In the genomic region with DNA sequence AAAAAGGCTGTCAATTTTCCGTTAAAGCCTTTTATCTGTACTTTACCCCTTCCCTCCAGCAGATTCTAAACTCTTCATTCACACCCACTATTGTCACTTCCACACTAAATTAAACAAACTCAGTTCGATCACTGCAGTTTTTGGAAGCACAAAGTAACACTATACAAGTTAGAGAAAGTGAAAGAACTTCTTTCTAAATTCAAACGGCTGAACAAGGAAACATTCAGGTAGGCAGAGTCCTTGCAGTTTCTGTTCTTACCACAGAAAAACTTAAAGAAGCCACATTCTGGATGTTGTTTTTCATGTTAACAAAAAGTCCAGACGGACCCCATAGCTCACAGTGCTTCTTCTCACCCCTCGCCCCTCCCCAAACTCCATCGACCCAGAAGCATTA, we compare ENCODE assay signal across 8 cellular contexts. TPM values are rescaled to one million over a fixed set of nuclear protein-coding genes. Genes with fewer than 3 reads are reported as not detected.
DNase-seq lines count a peak whose midpoint lies in the region; ATAC-seq and TF ChIP-seq lines count a peak whose summit lies in the region.

No MANE protein-coding gene starts in this region.

- peak; percentile 58 for ATAC-seq in GM19452 (IDR thresholded peaks at IDR 0.05; ENCODE audit: unreplicated experiment)
- ATAC-seq in HG03520 (IDR thresholded peaks at IDR 0.05; ENCODE audit: unreplicated experiment), result peak; percentile 63

- H3K4me3 ChIP-seq in BE2C (ENCODE audit: low read depth, low read length), result peak overlapping the region; percentile 57
- peak overlapping the region; percentile 82 for H3K4me3 ChIP-seq in adipocyte (ENCODE audit: low read length)
- H3K4me3 ChIP-seq in subcutaneous abdominal adipose tissue (ENCODE audit: low read depth in 1 of 5, low read length in 5 of 5), result peak overlapping the region; percentile 62 to 86 (median 67)

- H3K9me3 ChIP-seq in BE2C, result no peaks in the 10 kb centered on the region
- no peaks in the 10 kb centered on the region for H3K9me3 ChIP-seq in adipocyte (ENCODE audit: control insufficient read depth, low read length)
- no peaks in the 10 kb centered on the region for H3K9me3 ChIP-seq in subcutaneous abdominal adipose tissue (ENCODE audit: control insufficient read depth in 5 of 5, low read length in 5 of 5)

- no peak for TF ChIP-seq CTCF in BE2C (IDR thresholded peaks at IDR 0.05; ENCODE audit: low read depth, low read length)

- H3K27me3 ChIP-seq in BE2C (no peaks in the 10 kb centered on the region), adipocyte (replicated peaks; ENCODE audit: control insufficient read depth, insufficient read depth, low read length) (no peaks in the 10 kb centered on the region), layer of hippocampus (ENCODE audit: control insufficient read depth, insufficient read depth, low read length) (no peaks in the 10 kb centered on the region), subcutaneous abdominal adipose tissue (ENCODE audit: control insufficient read depth in 5 of 5, insufficient read depth in 4 of 5, low read length in 5 of 5) (no peaks in the 10 kb centered on the region)

- no peaks in the 10 kb centered on the region for H3K4me1 ChIP-seq in BE2C
- H3K4me1 ChIP-seq in adipocyte (ENCODE audit: control insufficient read depth, insufficient read depth, low read length), result peaks cover 31% of the 10 kb centered on the region
- peaks cover 1 to 28% (median 25%) of the 10 kb centered on the region in 5 donors for H3K4me1 ChIP-seq in subcutaneous abdominal adipose tissue (ENCODE audit: control insufficient read depth in 5 of 5, insufficient read depth in 5 of 5, low read length in 5 of 5)

- no peak for DNase-seq in BE2C
- DNase-seq in adipocyte (ENCODE audit: low read depth), result peak; percentile 42
- no peak for DNase-seq in SKM-1 treated with dmso at 0.1 percent for 144 hours (lab: John Stamatoyannopoulos, UW; ENCODE audit: unreplicated experiment)
- no peak for DNase-seq in activated CD4-positive, alpha-beta T cell treated with anti-CD3 and anti-CD28 coated beads for 1 hour

- H3K27ac ChIP-seq in layer of hippocampus (ENCODE audit: low read depth, low read length) (peak overlapping the region; percentile 76), subcutaneous abdominal adipose tissue (ENCODE audit: low read depth, low read length) (peak overlapping the region; percentile 94)

- no peaks in the 10 kb centered on the region for H3K36me3 ChIP-seq in BE2C
- no peaks in the 10 kb centered on the region for H3K36me3 ChIP-seq in adipocyte (ENCODE audit: control insufficient read depth, insufficient read depth, low read length, severe bottlenecking)
- H3K36me3 ChIP-seq in subcutaneous abdominal adipose tissue (ENCODE audit: control insufficient read depth in 5 of 5, insufficient read depth in 5 of 5, low read length in 5 of 5), result no peaks in the 10 kb centered on the region

- H3K9ac ChIP-seq in adipocyte (ENCODE audit: low read length), result peak overlapping the region; percentile 88
- H3K9ac ChIP-seq in subcutaneous abdominal adipose tissue (ENCODE audit: low read length in 5 of 5), result peak overlapping the region; percentile 75 to 85 (median 79)

RNA-seq across cellular contexts. Expression of gene UBE2L5, which starts 27.5 kb away (rescaled TPM):
- polyA plus RNA-seq in BE2C (2012; ENCODE audit: insufficient read depth, insufficient read length, low read depth), result 0.73 TPM
